In the genomic region with DNA sequence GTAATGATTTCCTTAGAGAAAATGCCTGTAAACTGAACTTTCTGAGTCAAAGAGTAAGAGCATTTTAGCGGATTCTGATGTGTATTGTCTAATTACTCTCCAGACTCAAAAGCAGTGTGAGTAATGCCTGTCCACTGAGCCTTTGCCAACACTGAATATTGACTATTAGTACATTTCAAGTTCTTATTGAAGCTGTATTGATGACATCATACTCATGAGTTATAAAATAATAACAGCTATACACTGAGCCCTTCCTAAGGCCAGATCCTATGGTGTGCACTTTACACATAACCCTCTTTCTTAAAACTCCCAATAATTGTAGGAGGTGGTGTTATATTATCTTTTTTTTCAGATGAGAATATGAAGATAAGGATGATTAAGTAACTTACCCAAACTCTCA, we compare ENCODE assay signal across 20 cellular contexts.
A peak's percentile ranks its signal among the peaks of the same experiment; 100 is the strongest.
DNase-seq lines count a peak whose midpoint lies in the region; ATAC-seq, FAIRE-seq and TF ChIP-seq lines count a peak whose summit lies in the region.
"Had no signal": no experiment of that assay in that cellular context is flagged by ENCODE, and none has a peak within 500 bp of the region (broad histone marks: within the 10 kb centered on the region; RNA-seq: fewer than 3 reads in every experiment).

No MANE protein-coding gene starts in this region.

- no peaks in the 10 kb centered on the region for H3K79me2 ChIP-seq in mesendoderm (ENCODE audit: control insufficient read depth, insufficient read depth, low read length)
- no peaks in the 10 kb centered on the region for H3K79me2 ChIP-seq in smooth muscle cell (ENCODE audit: low read depth)

- no CpG with 5 or more reads among the region's 1 CpG for WGBS in mesendoderm (ENCODE audit: extremely low coverage, insufficient coverage, low lambda C conversion rate)
- WGBS in smooth muscle cell (ENCODE audit: low lambda C conversion rate), result 25% methylated on average over 1 of the region's 1 CpG

- H3K27ac Mint-ChIP-seq in activated naive CD8-positive, alpha-beta T cell treated with anti-CD3 and anti-CD28 coated beads, Interleukin-2, amount 50 U/mL, for 24 hours, result no peak overlapping the region
- H3K27ac Mint-ChIP-seq: CD14-positive monocyte had no signal

- no peaks in the 10 kb centered on the region for H3K9me3 ChIP-seq in HEK293 (ENCODE audit: control insufficient read depth, insufficient read depth, low read depth, low read length)
- no peaks in the 10 kb centered on the region for H3K9me3 ChIP-seq in smooth muscle cell (replicated peaks; ENCODE audit: low read depth)
- H3K9me3 ChIP-seq: HAP-1 had no signal

- H3K4me1 ChIP-seq in HEK293 (ENCODE audit: control insufficient read depth, insufficient read depth, low read length) (peaks cover 3% of the 10 kb centered on the region), mesendoderm (ENCODE audit: control insufficient read depth, low read depth, low read length) (peaks cover 2% of the 10 kb centered on the region), smooth muscle cell (ENCODE audit: low read depth) (peaks cover 26% of the 10 kb centered on the region)
- H3K4me1 ChIP-seq: HAP-1 had no signal

- H3K79me1 ChIP-seq in mesendoderm (ENCODE audit: low read length), result no peaks in the 10 kb centered on the region

- no peak for TF ChIP-seq CTCF in HEK293 (tag by site-specific recombination; IDR thresholded peaks at IDR 0.05)
- no peak for TF ChIP-seq CTCF in bronchial epithelial cell (IDR thresholded peaks at IDR 0.05; ENCODE audit: insufficient read depth, low read length, severe bottlenecking)
- TF ChIP-seq CTCF in smooth muscle cell (IDR thresholded peaks at IDR 0.05; ENCODE audit: borderline replicate concordance, insufficient read depth, poor library complexity, severe bottlenecking), result no peak

- H4K5ac ChIP-seq in mesendoderm (ENCODE audit: low read length), result no peak overlapping the region

- no peak overlapping the region for H2BK5ac ChIP-seq in mesendoderm (ENCODE audit: low read length)

- no peak for ATAC-seq in HG03280 (IDR thresholded peaks at IDR 0.05; ENCODE audit: unreplicated experiment)
- no peak for ATAC-seq in activated naive CD8-positive, alpha-beta T cell treated with anti-CD3 and anti-CD28 coated beads, Interleukin-2, amount 50 U/mL, for 24 hours
- ATAC-seq: GM12878 had no signal

- H3K23ac ChIP-seq in mesendoderm (ENCODE audit: low read length), result no peak overlapping the region

- no peak overlapping the region for H3K4ac ChIP-seq in mesendoderm (ENCODE audit: low read depth, low read length)

- DNase-seq in bronchial epithelial cell (ENCODE audit: low read depth) (peak; percentile 8), mesendoderm (peak; percentile 30), smooth muscle cell (lab: John Stamatoyannopoulos, UW; ENCODE audit: unreplicated experiment) (no peak), KBM-7 (no peak)
- no peak for DNase-seq in activated naive CD8-positive, alpha-beta T cell treated with anti-CD3 and anti-CD28 coated beads, Interleukin-2, amount 50 U/mL, for 24 hours
- DNase-seq: AML-193; Calu3; CD4-positive, alpha-beta memory T cell; DND-41; EL; IMR-90; KG1 had no signal

- no peaks in the 10 kb centered on the region for H3K4me1 Mint-ChIP-seq in activated naive CD8-positive, alpha-beta T cell treated with anti-CD3 and anti-CD28 coated beads, Interleukin-2, amount 50 U/mL, for 24 hours
- H3K4me1 Mint-ChIP-seq: CD14-positive monocyte; CD4-positive, alpha-beta memory T cell had no signal

- H3K56ac ChIP-seq in mesendoderm (ENCODE audit: low read length), result no peak overlapping the region

- CTCF ChIA-PET in HEK293 (lab: Yijun Ruan, JAX), result interaction anchor here (1.2 kb wide), 1 partner anchor 10 kb away, joined by 4 read pairs; no protein-coding TSS in a partner anchor

- H4K8ac ChIP-seq in mesendoderm (ENCODE audit: low read depth, low read length), result no peak overlapping the region

- no peaks in the 10 kb centered on the region for H3K27me3 Mint-ChIP-seq in activated naive CD8-positive, alpha-beta T cell treated with anti-CD3 and anti-CD28 coated beads, Interleukin-2, amount 50 U/mL, for 24 hours
- H3K27me3 Mint-ChIP-seq: CD4-positive, alpha-beta memory T cell had no signal

- no peak overlapping the region for H3K18ac ChIP-seq in mesendoderm (ENCODE audit: low read length)

- no peak overlapping the region for H2BK120ac ChIP-seq in mesendoderm (ENCODE audit: low read depth, low read length)

- no peak overlapping the region for H3K4me3 ChIP-seq in HEK293 (ENCODE audit: low read depth, low read length)
- H3K4me3 ChIP-seq in bronchial epithelial cell (ENCODE audit: low read depth, low read length), result no peak overlapping the region
- no peak overlapping the region for H3K4me3 ChIP-seq in mesendoderm (ENCODE audit: low read length)
- H3K4me3 ChIP-seq in smooth muscle cell, result no peak overlapping the region
- H3K4me3 ChIP-seq: GM12878, GM23248, HAP-1 had no signal

- no peak overlapping the region for H3K27ac ChIP-seq in HEK293 (ENCODE audit: extremely low read depth, low read depth, low read length)
- no peak overlapping the region for H3K27ac ChIP-seq in mesendoderm (ENCODE audit: low read depth, low read length)
- peak overlapping the region; percentile 46 for H3K27ac ChIP-seq in smooth muscle cell (ENCODE audit: low read depth)
- H3K27ac ChIP-seq: GM23248, HL-60 had no signal

- H3F3A ChIP-seq in smooth muscle cell (ENCODE audit: low read depth), result peaks cover 25% of the 10 kb centered on the region

- FAIRE-seq in bronchial epithelial cell (lab: Jason Lieb, UNC), result no peak
- FAIRE-seq: A204.1, GM12878 had no signal

- H2BK15ac ChIP-seq in mesendoderm (replicated peaks; ENCODE audit: low read depth), result no peak overlapping the region

- no peaks in the 10 kb centered on the region for H3K9me3 Mint-ChIP-seq in activated naive CD8-positive, alpha-beta T cell treated with anti-CD3 and anti-CD28 coated beads, Interleukin-2, amount 50 U/mL, for 24 hours

- H3K4me3 Mint-ChIP-seq in activated naive CD8-positive, alpha-beta T cell treated with anti-CD3 and anti-CD28 coated beads, Interleukin-2, amount 50 U/mL, for 24 hours, result no peak overlapping the region
- H3K4me3 Mint-ChIP-seq: CD14-positive monocyte; CD4-positive, alpha-beta memory T cell had no signal

- POLR2A ChIA-PET in HEK293 (lab: Yijun Ruan, JAX), result no interaction called here

- no peak overlapping the region for H2AK5ac ChIP-seq in mesendoderm (ENCODE audit: low read length)

- in situ Hi-C loops in KBM-7 (cut with MboI; ENCODE audit: low pct_unique_long_range_greater_than_20kb, low sequenced_read_pairs), result no loop called here

- no peaks in the 10 kb centered on the region for H4K20me1 ChIP-seq in smooth muscle cell (ENCODE audit: low read depth)

- H3K36me3 ChIP-seq in HEK293 (ENCODE audit: control insufficient read depth in 2 of 2, insufficient read depth in 1 of 2, low read length in 2 of 2) (no peaks in the 10 kb centered on the region), bronchial epithelial cell (ENCODE audit: control insufficient read depth, insufficient read depth, low read length) (no peaks in the 10 kb centered on the region), mesendoderm (ENCODE audit: control insufficient read depth, insufficient read depth, low read length) (no peaks in the 10 kb centered on the region), smooth muscle cell (ENCODE audit: low read depth) (no peaks in the 10 kb centered on the region)
- H3K36me3 ChIP-seq: HAP-1 had no signal

- H3K27me3 ChIP-seq in bronchial epithelial cell (ENCODE audit: control insufficient read depth, insufficient read depth, low read length) (no peaks in the 10 kb centered on the region), mesendoderm (ENCODE audit: insufficient read depth, low read length, poor library complexity) (no peaks in the 10 kb centered on the region), smooth muscle cell (ENCODE audit: low read depth) (no peaks in the 10 kb centered on the region)

- no peaks in the 10 kb centered on the region for H3K36me3 Mint-ChIP-seq in activated naive CD8-positive, alpha-beta T cell treated with anti-CD3 and anti-CD28 coated beads, Interleukin-2, amount 50 U/mL, for 24 hours (ENCODE audit: low read depth)
- H3K36me3 Mint-ChIP-seq: CD14-positive monocyte; CD4-positive, alpha-beta memory T cell had no signal

- H3K9ac ChIP-seq in mesendoderm (ENCODE audit: low read length) (no peak overlapping the region), smooth muscle cell (ENCODE audit: low read depth) (no peak overlapping the region)
- H3K9ac ChIP-seq: GM23248 had no signal

- H3K4me2 ChIP-seq in mesendoderm (ENCODE audit: low read length) (no peak overlapping the region), smooth muscle cell (peak overlapping the region; percentile 38)

- H2AFZ ChIP-seq in smooth muscle cell (ENCODE audit: low read depth), result no peak overlapping the region
- H2AFZ ChIP-seq: GM23248 had no signal

TF ChIP-seq in HEK293, 187 proteins besides CTCF, POLR2A, EP300 and RAD21:
- TF ChIP-seq OVOL3 (tag by site-specific recombination; IDR thresholded peaks at IDR 0.05) (no peak), HOXD13 (CRISPR knock-in tag; IDR thresholded peaks at IDR 0.05; ENCODE audit: borderline replicate concordance) (no peak), HOXA7 (CRISPR knock-in tag; IDR thresholded peaks at IDR 0.05; ENCODE audit: borderline replicate concordance) (no peak), ZNF366 (tag by site-specific recombination; conservative IDR thresholded peaks at IDR 0.05) (no peak), ZNF24 (tag by site-specific recombination; IDR thresholded peaks at IDR 0.05) (no peak), YY2 (tag by site-specific recombination; IDR thresholded peaks at IDR 0.05) (no peak), ZNF157 (tag by site-specific recombination; IDR thresholded peaks at IDR 0.05) (no peak)
- TF ChIP-seq, protein P1, sequence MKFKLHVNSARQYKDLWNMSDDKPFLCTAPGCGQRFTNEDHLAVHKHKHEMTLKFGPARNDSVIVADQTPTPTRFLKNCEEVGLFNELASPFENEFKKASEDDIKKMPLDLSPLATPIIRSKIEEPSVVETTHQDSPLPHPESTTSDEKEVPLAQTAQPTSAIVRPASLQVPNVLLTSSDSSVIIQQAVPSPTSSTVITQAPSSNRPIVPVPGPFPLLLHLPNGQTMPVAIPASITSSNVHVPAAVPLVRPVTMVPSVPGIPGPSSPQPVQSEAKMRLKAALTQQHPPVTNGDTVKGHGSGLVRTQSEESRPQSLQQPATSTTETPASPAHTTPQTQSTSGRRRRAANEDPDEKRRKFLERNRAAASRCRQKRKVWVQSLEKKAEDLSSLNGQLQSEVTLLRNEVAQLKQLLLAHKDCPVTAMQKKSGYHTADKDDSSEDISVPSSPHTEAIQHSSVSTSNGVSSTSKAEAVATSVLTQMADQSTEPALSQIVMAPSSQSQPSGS (tag by site-specific recombination; IDR thresholded peaks at IDR 0.05; ENCODE audit: low read depth), result peak; percentile 67

Comparison
In these comparisons a context has a peak if more than half of its experiments do, and no peak if none do; other contexts are left out.
1. DNase-seq: peak in bronchial epithelial cell (single experiment) and mesendoderm (single experiment); none in smooth muscle cell (single experiment), KBM-7 (single experiment) and activated naive CD8-positive, alpha-beta T cell treated with anti-CD3 and anti-CD28 coated beads, Interleukin-2, amount 50 U/mL, for 24 hours (single experiment).